ENCODE assay signal across 24 cellular contexts in genomic region chr2:48339451-48339850, GRCh38. TPM values are rescaled to one million over a fixed set of nuclear protein-coding genes. Genes with fewer than 3 reads are reported as not detected.
DNase-seq lines count a peak whose midpoint lies in the region; ATAC-seq, FAIRE-seq and TF ChIP-seq lines count a peak whose summit lies in the region.
"Had no signal": no experiment of that assay in that cellular context is flagged by ENCODE, and none has a peak within 500 bp of the region (broad histone marks: within the 10 kb centered on the region; RNA-seq: fewer than 3 reads in every experiment).

No MANE protein-coding gene starts in this region.

- H2AFZ ChIP-seq in HepG2 (ENCODE audit: low read length) = no peak overlapping the region

- peaks cover 98% of the 10 kb centered on the region for H3K79me2 ChIP-seq in HepG2 (ENCODE audit: insufficient read depth, low read length)

- H3K4me2 ChIP-seq in HepG2 (ENCODE audit: low read depth, low read length) = no peak overlapping the region
- H3K4me2 ChIP-seq: KMS-11 had no signal

- no peak for TF ChIP-seq RAD21 in HepG2 (CRISPR knock-in tag; IDR thresholded peaks at IDR 0.05)

- CTCF ChIA-PET in HepG2 (lab: Yijun Ruan, JAX; ENCODE audit: low intra/inter-chr PET ratio, low total read pairs) (no interaction called here), RWPE1 (lab: Yijun Ruan, JAX) (no interaction called here)

- H3K4me1 ChIP-seq in HepG2 (ENCODE audit: insufficient read depth, low read length) (peaks cover 30% of the 10 kb centered on the region), right lobe of liver (peaks cover 0 to 23% (median under 1%) of the 10 kb centered on the region in 4 donors), neutrophil (ENCODE audit: control insufficient read depth in 1 of 2, insufficient read depth in 1 of 2, low read depth in 1 of 2, low read length in 1 of 2) (peaks cover 5 to 13% of the 10 kb centered on the region in 2 experiments), thyroid gland (peaks cover 0 to 7% of the 10 kb centered on the region in 2 donors)

- no peak overlapping the region for H3K27ac ChIP-seq in HepG2 (ENCODE audit: extremely low read length, insufficient read depth, low read length)
- no peak overlapping the region for H3K27ac ChIP-seq in right lobe of liver
- H3K27ac ChIP-seq in dorsolateral prefrontal cortex = peak overlapping the region in 34 of 59 donors; percentile 2 to 95 (median 87)
- peak overlapping the region; percentile 34 for H3K27ac ChIP-seq in neutrophil
- no peak overlapping the region for H3K27ac ChIP-seq in RWPE1
- H3K27ac ChIP-seq in thyroid gland = no peak overlapping the region
- H3K27ac ChIP-seq: cardiac muscle cell, KMS-11, SK-N-MC, skin epidermis had no signal

- ATAC-seq in HepG2 (no peak), right lobe of liver (no peak)
- ATAC-seq: left colon had no signal

- intact Hi-C loops in HepG2 (cut with micrococcal nuclease; ENCODE audit: unreplicated experiment) = no loop called here
- intact Hi-C loops in right lobe of liver (cut with DNase I) = no loop called here
- intact Hi-C loops in dorsolateral prefrontal cortex (cut with DNase I) = no loop called here
- intact Hi-C loops in thyroid gland (cut with DNase I) = no loop called here

- TF ChIP-seq EP300 in HepG2 (IDR thresholded peaks at IDR 0.05; ENCODE audit: low read depth in 2 of 2, low read length in 2 of 2) = no peak
- no peak for TF ChIP-seq EP300 in HepG2 (CRISPR knock-in tag; IDR thresholded peaks at IDR 0.05; ENCODE audit: borderline replicate concordance)

- H3K9ac ChIP-seq in HepG2 (ENCODE audit: insufficient read depth, low read depth, low read length) = no peak overlapping the region
- H3K9ac ChIP-seq: KMS-11 had no signal

- TF ChIP-seq POLR2A in HepG2 (IDR thresholded peaks at IDR 0.05; ENCODE audit: insufficient read depth in 1 of 2, low read depth in 2 of 2, low read length in 2 of 2) = no peak
- no peak for TF ChIP-seq POLR2A in right lobe of liver (IDR thresholded peaks at IDR 0.05)
- TF ChIP-seq POLR2A in thyroid gland (IDR thresholded peaks at IDR 0.05) = no peak

- H3K27me3 ChIP-seq in HepG2 (ENCODE audit: control insufficient read depth in 1 of 2, insufficient read depth in 2 of 2, low read length in 2 of 2) (no peaks in the 10 kb centered on the region), right lobe of liver (no peaks in the 10 kb centered on the region), dorsolateral prefrontal cortex (no peaks in the 10 kb centered on the region), neutrophil (no peaks in the 10 kb centered on the region), thyroid gland (no peaks in the 10 kb centered on the region)
- H3K27me3 ChIP-seq: cardiac muscle cell had no signal

- 96% methylated on average over 2 of the region's 2 CpGs for WGBS in HepG2 (ENCODE audit: low lambda C conversion rate)
- WGBS in right lobe of liver (ENCODE audit: insufficient coverage, low coverage, low lambda C conversion rate, missing lambda C conversion rate) = 55% methylated on average over 2 of the region's 2 CpGs
- WGBS in thyroid gland, 2 donors = 93 to 95% methylated on average over 2 of the region's 2 CpGs

- H3K4me3 ChIP-seq in HepG2 (replicated peaks in 1 of 3; ENCODE audit: insufficient read depth in 1 of 3, low read depth in 2 of 3, low read length in 3 of 3) (no peak overlapping the region), right lobe of liver (no peak overlapping the region), dorsolateral prefrontal cortex (no peak overlapping the region), neutrophil (ENCODE audit: low read depth in 1 of 2, low read length in 1 of 2) (no peak overlapping the region), thyroid gland (replicated peaks in 1 of 3) (no peak overlapping the region)
- H3K4me3 ChIP-seq: cardiac muscle cell, SK-N-MC, skin epidermis had no signal

- no peaks in the 10 kb centered on the region for H3K9me3 ChIP-seq in HepG2 (ENCODE audit: low read length)
- H3K9me3 ChIP-seq in right lobe of liver = no peaks in the 10 kb centered on the region
- H3K9me3 ChIP-seq in neutrophil = no peaks in the 10 kb centered on the region
- H3K9me3 ChIP-seq in thyroid gland = no peaks in the 10 kb centered on the region

- H4K20me1 ChIP-seq in HepG2 (ENCODE audit: insufficient read depth, low read length) = no peaks in the 10 kb centered on the region

- DNase-seq in HepG2 (ENCODE audit: low spot score) (no peak), right lobe of liver (no peak), LHCN-M2 (ENCODE audit: low read depth) (peak; percentile 34), dorsolateral prefrontal cortex (no peak), RWPE1 (ENCODE audit: low spot score) (no peak), thyroid gland (no peak)
- no peak for DNase-seq in stimulated activated naive CD4-positive, alpha-beta T cell treated with Interleukin-2 at 50 U/mL for 16 hours (lab: John Stamatoyannopoulos, UW)
- DNase-seq: activated CD4-positive, CD25-positive, alpha-beta regulatory T cell treated with anti-CD3 and anti-CD28 coated beads, Interleukin-2, amount 50 U/mL, for 72 hours; activated effector memory CD4-positive, alpha-beta T cell treated with Interleukin-2 at 50 U/mL for 16 hours; DMS79; GOT3; left colon; NCI-H2029 treated with DMSO at 0.1 percent for 48 hours; NCI-H510A; NK-92 treated with Interleukin-12 subunit alpha and Interleukin-12 subunit beta, amount 100 ng/mL, for 24 hours; stimulated activated CD4-positive, alpha-beta T cell treated with anti-CD3 and anti-CD28 coated beads, Interleukin-2, amount 100 ng/mL, for 48 hours; T-helper 9 cell had no signal

- no TSS peak for BruUV-seq in HepG2 (replicated peaks; lab: Mats Ljungman, UMichigan)

- peaks cover 0 to 7% of the 10 kb centered on the region in 2 experiments; a peak in 2 of 5 replicates for H3K36me3 ChIP-seq in HepG2 (replicated peaks in 1 of 2; ENCODE audit: control insufficient read depth in 1 of 2, insufficient read depth in 2 of 2, low read length in 2 of 2)
- no peaks in the 10 kb centered on the region for H3K36me3 ChIP-seq in right lobe of liver
- H3K36me3 ChIP-seq in neutrophil = no peaks in the 10 kb centered on the region
- H3K36me3 ChIP-seq in thyroid gland = no peaks in the 10 kb centered on the region
- H3K36me3 ChIP-seq: cardiac muscle cell had no signal

- in situ Hi-C loops in HepG2 (cut with HindIII; ENCODE audit: extremely low pct_ligation_motif_present, low pct_unique_long_range_greater_than_20kb) = no loop called here

- FAIRE-seq in HepG2 (lab: Jason Lieb, UNC) = no peak
- FAIRE-seq: GM12891, RCC 7860 had no signal

- POLR2A ChIA-PET in HepG2 (lab: Yijun Ruan, JAX) = no interaction called here
- POLR2A ChIA-PET in RWPE1 (lab: Yijun Ruan, JAX; ENCODE audit: low non-redundant PET) = no interaction called here

- TF ChIP-seq CTCF in HepG2 (CRISPR knock-in tag; IDR thresholded peaks at IDR 0.05) = no peak
- TF ChIP-seq CTCF in right lobe of liver (IDR thresholded peaks at IDR 0.05) = no peak
- no peak for TF ChIP-seq CTCF in dorsolateral prefrontal cortex (IDR thresholded peaks at IDR 0.05 in 54 of 56, conservative IDR thresholded peaks at IDR 0.05 in 2 of 56; ENCODE audit: low read depth in 1 of 56, partially characterized antibody in 56 of 56)
- no peak for TF ChIP-seq CTCF in neutrophil (IDR thresholded peaks at IDR 0.05)
- TF ChIP-seq CTCF in RWPE1 (conservative IDR thresholded peaks at IDR 0.05; ENCODE audit: low read depth) = no peak
- no peak for TF ChIP-seq CTCF in thyroid gland (IDR thresholded peaks at IDR 0.05)

TF ChIP-seq in HepG2, 621 proteins besides CTCF, POLR2A, EP300 and RAD21:
- TF ChIP-seq RELA (CRISPR knock-in tag; IDR thresholded peaks at IDR 0.05) (no peak), MAFK (conservative IDR thresholded peaks at IDR 0.05 in 1 of 2, IDR thresholded peaks at IDR 0.05 in 1 of 2; ENCODE audit: low read length in 2 of 2) (peak; percentile 50 to 76; a peak in 3 of 4 replicates), SMARCE1 (IDR thresholded peaks at IDR 0.05; ENCODE audit: borderline replicate concordance) (no peak), MAFF (IDR thresholded peaks at IDR 0.05; ENCODE audit: low read depth, low read length) (peak; percentile 68)

RNA-seq across cellular contexts. Expression of gene FOXN2, which starts 25.0 kb away (rescaled TPM):
- total RNA-seq in HepG2 (2016; rRNA removed; fragmentation: Illumina TruSeq; extraction: Trizol) = 41.9 and 64.2 TPM in 2 replicates
- total RNA-seq in HepG2 (2016; cell fraction: cytosol; rRNA removed; fragmentation: Illumina TruSeq; extraction: Trizol; ENCODE audit: low read depth) = 55.0 and 65.0 TPM in 2 replicates
- total RNA-seq in HepG2 (2016; cell fraction: insoluble cytoplasmic fraction; rRNA removed; fragmentation: Illumina TruSeq; extraction: Trizol) = 40.3 and 60.7 TPM in 2 replicates
- total RNA-seq in HepG2 (2016; cell fraction: membrane; rRNA removed; fragmentation: Illumina TruSeq; extraction: Trizol) = 38.6 and 41.7 TPM in 2 replicates
- 36.1 and 36.8 TPM in 2 replicates for total RNA-seq in HepG2 (2016; cell fraction: nucleus; rRNA removed; fragmentation: Illumina TruSeq; extraction: Trizol)
- 20.7 and 23.5 TPM in 2 replicates for polyA plus RNA-seq in HepG2 (2011; rRNA removed)
- polyA plus RNA-seq in HepG2 (2011; cell fraction: cytosol; rRNA removed) = 9.1 and 13.6 TPM in 2 replicates
- 16.6 and 19.6 TPM in 2 replicates for polyA plus RNA-seq in HepG2 (2011; cell fraction: nucleus; rRNA removed)
- 23.3 and 23.5 TPM in 2 replicates for polyA plus RNA-seq in HepG2 (2012)
- polyA plus RNA-seq in HepG2 (2016; cell fraction: cytosol; fragmentation: Illumina TruSeq; extraction: Trizol; ENCODE audit: low read depth) = 0.71 and 1.4 TPM in 2 replicates
- 19.8 and 21.3 TPM in 2 replicates for polyA plus RNA-seq in HepG2 (2016; cell fraction: insoluble cytoplasmic fraction; fragmentation: Illumina TruSeq; extraction: Trizol; ENCODE audit: low read depth)
- polyA plus RNA-seq in HepG2 (2016; cell fraction: membrane; fragmentation: Illumina TruSeq; extraction: Trizol; ENCODE audit: low read depth) = 2.1 and 2.4 TPM in 2 replicates
- polyA plus RNA-seq in HepG2 (2016; cell fraction: nucleus; fragmentation: Illumina TruSeq; extraction: Trizol; ENCODE audit: insufficient read depth, low read depth) = 27.3 and 30.6 TPM in 2 replicates
- 15.0 and 23.6 TPM in 2 replicates for polyA minus RNA-seq in HepG2 (2011; rRNA and poly(A)+ RNA removed; ENCODE audit: low replicate concordance)
- 35.9 and 43.0 TPM in 2 replicates for polyA minus RNA-seq in HepG2 (2011; cell fraction: cytosol; rRNA and poly(A)+ RNA removed)
- 93.5 and 119 TPM in 2 replicates for polyA minus RNA-seq in HepG2 (2011; cell fraction: nucleus; rRNA and poly(A)+ RNA removed)
- 10 to 100 TPM; 13.4 to 25.8 (median 19.0) TPM for total RNA-seq in right lobe of liver
- total RNA-seq in LHCN-M2 (2014; rRNA removed) = 45.2 and 45.7 TPM in 2 replicates
- polyA plus RNA-seq in LHCN-M2 (2012) = 4.2 TPM
- total RNA-seq in dorsolateral prefrontal cortex = 10 to 100 TPM; 18.9 to 82.0 (median 34.8) TPM
- 10 to 100 TPM; 19.8 to 45.1 (median 36.9) TPM for total RNA-seq in thyroid gland

Comparison
In these comparisons a context has a peak if more than half of its experiments do, and no peak if none do; other contexts are left out.
1. H3K27ac ChIP-seq: peak in dorsolateral prefrontal cortex (34 of 59) and neutrophil (single experiment); none in HepG2 (single experiment), right lobe of liver (0 of 3), RWPE1 (single experiment) and thyroid gland (0 of 3).